In genomic region chr1:3377166-3377565, GRCh38 we compare ENCODE assay signal across 23 cellular contexts.
DNase-seq lines count a peak whose midpoint lies in the region; ATAC-seq and TF ChIP-seq lines count a peak whose summit lies in the region.
"Had no signal": no experiment of that assay in that cellular context is flagged by ENCODE, and none has a peak within 500 bp of the region (broad histone marks: within the 10 kb centered on the region; RNA-seq: fewer than 3 reads in every experiment).

No MANE protein-coding gene starts in this region.

- H3K79me1 ChIP-seq in neuronal stem cell (ENCODE audit: low read depth, low read length): peaks cover 2% of the 10 kb centered on the region

- H3K23ac ChIP-seq in neuronal stem cell (ENCODE audit: low read depth, low read length, poor library complexity): peak overlapping the region; percentile 10

- H3K27me3 ChIP-seq in ascending aorta (no peaks in the 10 kb centered on the region), neuronal stem cell (ENCODE audit: control insufficient read depth in 3 of 3, insufficient read depth in 3 of 3, low read depth in 1 of 3, low read length in 3 of 3) (peaks cover 0 to 26% (median 0%) of the 10 kb centered on the region in 3 experiments), thoracic aorta (replicated peaks; ENCODE audit: insufficient read depth) (no peaks in the 10 kb centered on the region), HAP-1 (ENCODE audit: low read depth) (peaks cover 41% of the 10 kb centered on the region)

- no peak for DNase-seq in ascending aorta (ENCODE audit: low spot score in 2 of 2)
- no peak for DNase-seq in neuronal stem cell (ENCODE audit: low spot score)
- no peak for DNase-seq in thoracic aorta (ENCODE audit: low spot score)
- no peak for DNase-seq in amygdala (lab: John Stamatoyannopoulos, UW)
- DNase-seq in HAP-1 (ENCODE audit: low spot score in 2 of 2): no peak
- no peak for DNase-seq in pons (ENCODE audit: low spot score)
- DNase-seq: 8988T; ACHN; BE2C; C1 segment of cervical spinal cord; CD4-positive, alpha-beta memory T cell; CD4-positive, CD25-positive, alpha-beta regulatory T cell; CD8-positive, alpha-beta memory T cell; COR-L47; DMS 273 treated with DMSO at 0.1 percent for 48 hours; DMS153; DMS53; DMS79; DND-41; EL; GDM1 had no signal

- H2AK5ac ChIP-seq in neuronal stem cell (ENCODE audit: low read depth, low read length): no peak overlapping the region

- no peak overlapping the region for H2BK12ac ChIP-seq in neuronal stem cell (ENCODE audit: low read length)

- no peak overlapping the region for H3K14ac ChIP-seq in neuronal stem cell (ENCODE audit: low read length)

- H3K4me3 ChIP-seq in ascending aorta (no peak overlapping the region), neuronal stem cell (ENCODE audit: low read length in 2 of 2) (no peak overlapping the region), thoracic aorta (no peak overlapping the region), HAP-1 (no peak overlapping the region)
- H3K4me3 ChIP-seq: BLaER1, GM12878 had no signal

- no peak overlapping the region for H4K8ac ChIP-seq in neuronal stem cell (ENCODE audit: low read depth, low read length)

- in situ Hi-C loops in HAP-1 (cut with MboI; ENCODE audit: low sequenced_read_pairs): no loop called here

- no peak overlapping the region for H2BK5ac ChIP-seq in neuronal stem cell (ENCODE audit: low read length)

- H3K9me3 ChIP-seq in ascending aorta (no peaks in the 10 kb centered on the region), neuronal stem cell (replicated peaks in 1 of 2; ENCODE audit: control insufficient read depth in 2 of 2, insufficient read depth in 1 of 2, low read depth in 1 of 2, low read length in 2 of 2) (peaks cover 0 to 2% of the 10 kb centered on the region in 2 donors), thoracic aorta (no peaks in the 10 kb centered on the region), HAP-1 (no peaks in the 10 kb centered on the region)
- H3K9me3 ChIP-seq: BE2C, BLaER1 had no signal

- no peak overlapping the region for H3K4me2 ChIP-seq in neuronal stem cell (ENCODE audit: insufficient read depth, low read length, poor library complexity, severe bottlenecking)
- H3K4me2 ChIP-seq: BLaER1 had no signal

- H3K4me1 ChIP-seq in ascending aorta (peaks cover 18 to 40% of the 10 kb centered on the region in 2 donors), neuronal stem cell (ENCODE audit: control insufficient read depth in 2 of 2, insufficient read depth in 1 of 2, low read depth in 1 of 2, low read length in 2 of 2) (peaks cover 0 to 5% of the 10 kb centered on the region in 2 donors), thoracic aorta (ENCODE audit: control insufficient read depth in 1 of 2, low read depth in 2 of 2) (peaks cover 18 to 50% of the 10 kb centered on the region in 2 donors), HAP-1 (no peaks in the 10 kb centered on the region)
- H3K4me1 ChIP-seq: BE2C had no signal

- H3K27ac ChIP-seq in ascending aorta: peak overlapping the region; percentile 95 to 97
- no peak overlapping the region for H3K27ac ChIP-seq in neuronal stem cell (replicated peaks; ENCODE audit: low read length)
- H3K27ac ChIP-seq in thoracic aorta: peak overlapping the region; percentile 28 to 99
- H3K27ac ChIP-seq: BLaER1 had no signal

- no peak overlapping the region for H2BK120ac ChIP-seq in neuronal stem cell (ENCODE audit: low read depth, low read length)

- ATAC-seq in thoracic aorta (ENCODE audit: insufficient number of reproducible peaks, low FRiP score, low read depth): no peak
- ATAC-seq: GM12878 had no signal

- no peak overlapping the region for H2BK15ac ChIP-seq in neuronal stem cell (ENCODE audit: low read length)

- no peaks in the 10 kb centered on the region for H3K36me3 ChIP-seq in ascending aorta
- no peaks in the 10 kb centered on the region for H3K36me3 ChIP-seq in neuronal stem cell (replicated peaks in 1 of 2; ENCODE audit: control insufficient read depth in 2 of 2, insufficient read depth in 2 of 2, low read length in 2 of 2)
- no peaks in the 10 kb centered on the region for H3K36me3 ChIP-seq in thoracic aorta
- H3K36me3 ChIP-seq in HAP-1 (replicated peaks): no peaks in the 10 kb centered on the region
- H3K36me3 ChIP-seq: BE2C, BLaER1 had no signal

- no CpG with 5 or more reads among the region's 12 CpGs for WGBS in neuronal stem cell (ENCODE audit: extremely low coverage in 2 of 2, insufficient read length in 2 of 2, insufficient replicate concordance in 1 of 2), 2 donors

- H2AFZ ChIP-seq in neuronal stem cell (ENCODE audit: low read length): no peak overlapping the region

- peak overlapping the region; percentile 55 for H3K4ac ChIP-seq in neuronal stem cell (ENCODE audit: low read length)

- H3K9ac ChIP-seq in neuronal stem cell (ENCODE audit: low read depth, low read length, poor library complexity): no peak overlapping the region
- H3K9ac ChIP-seq: BLaER1 had no signal

- intact Hi-C loops in ascending aorta (cut with DNase I): no loop called here

- no peak overlapping the region for H4K91ac ChIP-seq in neuronal stem cell (ENCODE audit: low read depth, low read length, poor library complexity)

- TF ChIP-seq CTCF in ascending aorta (IDR thresholded peaks at IDR 0.05) (no peak), thoracic aorta (IDR thresholded peaks at IDR 0.05) (no peak)

- no peak overlapping the region for H3K18ac ChIP-seq in neuronal stem cell (ENCODE audit: low read length)
